Comparison of ENCODE assay signal across 22 cellular contexts in the genomic region with DNA sequence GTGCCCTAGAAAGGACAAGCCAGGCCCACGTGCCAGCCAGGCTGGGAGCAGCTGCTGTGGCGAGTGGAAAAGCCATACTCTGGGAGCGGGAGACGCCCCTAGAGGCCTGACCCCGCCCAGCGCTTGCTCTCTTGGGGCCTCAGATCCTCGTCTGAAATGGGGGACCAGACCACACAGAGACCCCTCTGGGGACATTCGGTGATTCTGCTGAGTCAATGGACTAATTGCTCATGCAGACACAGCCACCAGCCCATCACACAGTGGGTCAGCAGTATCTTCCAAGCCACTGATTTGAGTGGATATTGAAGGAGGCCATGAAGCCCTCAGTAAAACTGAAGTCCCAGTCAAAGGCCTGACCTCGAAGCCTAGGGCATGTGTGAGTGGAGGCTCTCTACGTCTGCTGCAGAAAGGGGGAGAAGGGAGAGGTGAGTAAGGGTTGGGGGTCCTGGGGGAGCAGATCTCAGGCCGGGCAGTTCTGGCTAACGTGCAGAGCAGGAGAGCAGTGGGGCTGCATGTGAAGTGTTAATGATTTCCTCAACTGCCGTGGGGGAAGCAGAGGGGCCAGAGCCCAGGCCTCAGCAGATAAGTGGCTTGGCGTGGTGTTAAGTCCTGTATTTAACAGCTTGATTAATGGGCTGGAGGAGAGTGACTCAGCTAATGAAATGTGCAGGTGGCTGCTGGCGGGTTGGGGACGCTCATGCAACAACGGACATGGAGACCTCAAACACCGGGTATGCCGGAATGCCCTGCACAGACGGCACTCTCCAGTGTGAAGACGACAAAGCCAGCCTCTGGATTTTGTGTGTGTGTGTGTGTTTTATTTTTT.
A peak's percentile ranks its signal among the peaks of the same experiment; 100 is the strongest.
DNase-seq lines count a peak whose midpoint lies in the region; ATAC-seq, FAIRE-seq and TF ChIP-seq lines count a peak whose summit lies in the region.
"Had no signal": no experiment of that assay in that cellular context is flagged by ENCODE, and none has a peak within 500 bp of the region (broad histone marks: within the 10 kb centered on the region; RNA-seq: fewer than 3 reads in every experiment).

No MANE protein-coding gene starts in this region.

- H3K27me3 Mint-ChIP-seq in astrocyte (ENCODE audit: low read depth, unreplicated experiment) (peaks cover 31% of the 10 kb centered on the region), progenitor cell of endocrine pancreas (peaks cover 20% of the 10 kb centered on the region)

- TF ChIP-seq CTCF in astrocyte (IDR thresholded peaks at IDR 0.05; ENCODE audit: insufficient read depth, low read depth, low read length), result no peak
- no peak for TF ChIP-seq CTCF in progenitor cell of endocrine pancreas (IDR thresholded peaks at IDR 0.05; ENCODE audit: unreplicated experiment)

- no peak for FAIRE-seq in astrocyte (lab: Jason Lieb, UNC)
- FAIRE-seq: A549, H1, HepG2 had no signal

- H3K4me2 ChIP-seq in astrocyte (ENCODE audit: low read length), result no peak overlapping the region
- H3K4me2 ChIP-seq: A549; BLaER1 treated with 17β-estradiol and CSF1 and Interleukin-3, amounts not matched to agents 10 nM and 100 nM; KMS-11; PC-9; SK-N-SH had no signal

- H3K27ac Mint-ChIP-seq in astrocyte (ENCODE audit: unreplicated experiment) (no peak overlapping the region), progenitor cell of endocrine pancreas (peak overlapping the region; percentile 79)
- H3K27ac Mint-ChIP-seq: CD8-positive, alpha-beta memory T cell had no signal

- H3K27ac ChIP-seq in astrocyte (ENCODE audit: low read depth, low read length) (no peak overlapping the region), aorta (ENCODE audit: low read depth in 1 of 2, low read length in 2 of 2) (no peak overlapping the region)
- H3K27ac ChIP-seq: A549; BLaER1 treated with 17β-estradiol and CSF1 and Interleukin-3, amounts not matched to agents 10 nM and 100 nM; KMS-11; PC-9 had no signal

- no peak overlapping the region for H3K4me3 ChIP-seq in astrocyte (ENCODE audit: insufficient read depth, low read depth, low read length)
- no peak overlapping the region for H3K4me3 ChIP-seq in aorta (ENCODE audit: low read length in 2 of 2)
- H3K4me3 ChIP-seq: A549; BLaER1 treated with 17β-estradiol and CSF1 and Interleukin-3, amounts not matched to agents 10 nM and 100 nM; MG63; PC-9 had no signal

- H3K9me3 ChIP-seq in astrocyte (ENCODE audit: insufficient read depth, low read depth, low read length) (peaks cover 2% of the 10 kb centered on the region), aorta (ENCODE audit: control insufficient read depth, low read length) (no peaks in the 10 kb centered on the region)
- H3K9me3 ChIP-seq: MG63, SK-N-SH had no signal

- no peaks in the 10 kb centered on the region for H3K36me3 Mint-ChIP-seq in astrocyte (ENCODE audit: low read depth, unreplicated experiment)
- H3K36me3 Mint-ChIP-seq in progenitor cell of endocrine pancreas (ENCODE audit: insufficient read depth), result no peaks in the 10 kb centered on the region
- H3K36me3 Mint-ChIP-seq: CD8-positive, alpha-beta memory T cell had no signal

- no peaks in the 10 kb centered on the region for H3K79me2 ChIP-seq in astrocyte (ENCODE audit: insufficient read depth, low read length)

- peak; percentile 18 for DNase-seq in NCI-H748 (lab: John Stamatoyannopoulos, UW; ENCODE audit: unreplicated experiment)
- DNase-seq in NCI-H748 treated with DMSO at 0.1 percent for 48 hours (lab: John Stamatoyannopoulos, UW), result no peak
- DNase-seq in NCI-H69 (lab: John Stamatoyannopoulos, UW), result peak; percentile 6
- peak; percentile 58 for DNase-seq in astrocyte (ENCODE audit: low read depth)
- no peak for DNase-seq in progenitor cell of endocrine pancreas (ENCODE audit: low spot score, unreplicated experiment)
- no peak for DNase-seq in left ventricle myocardium superior
- DNase-seq in foreskin melanocyte, result no peak
- no peak for DNase-seq in aorta
- DNase-seq: CD8-positive, alpha-beta memory T cell; DMS 273 treated with DMSO at 0.1 percent for 48 hours; MG63; NCI-H1092 treated with DMSO at 0.1 percent for 48 hours; NCI-H1930; NCI-H2171 treated with DMSO at 0.1 percent for 48 hours; PC-9; SK-N-SH; T-helper 1 cell had no signal

- intact Hi-C loops in left ventricle myocardium superior (cut with micrococcal nuclease) (no loop called here), aorta (cut with DNase I) (no loop called here)

- H3K36me3 ChIP-seq in astrocyte (ENCODE audit: insufficient read depth, low read length), result no peaks in the 10 kb centered on the region
- H3K36me3 ChIP-seq in aorta (ENCODE audit: control insufficient read depth in 1 of 2, insufficient read depth in 2 of 2, low read length in 1 of 2), result no peaks in the 10 kb centered on the region
- H3K36me3 ChIP-seq: MG63 had no signal

- H3K27me3 ChIP-seq in astrocyte (ENCODE audit: insufficient read depth, low read length) (peaks cover 4% of the 10 kb centered on the region), aorta (ENCODE audit: control insufficient read depth in 1 of 2, insufficient read depth in 2 of 2, low read length in 1 of 2) (no peaks in the 10 kb centered on the region)
- H3K27me3 ChIP-seq: BLaER1 treated with 17β-estradiol and CSF1 and Interleukin-3, amounts not matched to agents 10 nM and 100 nM; MG63 had no signal

- H3K4me1 Mint-ChIP-seq in astrocyte (ENCODE audit: low read depth, unreplicated experiment) (no peaks in the 10 kb centered on the region), progenitor cell of endocrine pancreas (ENCODE audit: low read depth) (peaks cover 17% of the 10 kb centered on the region)
- H3K4me1 Mint-ChIP-seq: CD8-positive, alpha-beta memory T cell had no signal

- H3K4me1 ChIP-seq in astrocyte (ENCODE audit: insufficient read depth, low read length) (no peaks in the 10 kb centered on the region), aorta (ENCODE audit: control insufficient read depth in 1 of 2, insufficient read depth in 2 of 2, low read length in 2 of 2) (no peaks in the 10 kb centered on the region)
- H3K4me1 ChIP-seq: A549; BLaER1 treated with 17β-estradiol and CSF1 and Interleukin-3, amounts not matched to agents 10 nM and 100 nM had no signal

- H3K9me3 Mint-ChIP-seq in astrocyte (ENCODE audit: unreplicated experiment) (no peaks in the 10 kb centered on the region), progenitor cell of endocrine pancreas (ENCODE audit: low read depth) (peaks cover 5% of the 10 kb centered on the region)

- no peak overlapping the region for H2AFZ ChIP-seq in astrocyte (ENCODE audit: low read depth, low read length)
- H2AFZ ChIP-seq: PC-9 had no signal

- 54 to 55% methylated on average over 21 of the region's 21 CpGs for WGBS in aorta, 2 donors

- H4K20me1 ChIP-seq in astrocyte (ENCODE audit: insufficient read depth, low read length), result no peaks in the 10 kb centered on the region
- H4K20me1 ChIP-seq: BLaER1 treated with 17β-estradiol and CSF1 and Interleukin-3, amounts not matched to agents 10 nM and 100 nM had no signal

- H3K9ac ChIP-seq in astrocyte (ENCODE audit: low read length), result no peak overlapping the region
- H3K9ac ChIP-seq: BLaER1 treated with 17β-estradiol and CSF1 and Interleukin-3, amounts not matched to agents 10 nM and 100 nM; KMS-11; SK-N-SH had no signal

- H3K4me3 Mint-ChIP-seq in astrocyte (ENCODE audit: unreplicated experiment), result no peak overlapping the region
- no peak overlapping the region for H3K4me3 Mint-ChIP-seq in progenitor cell of endocrine pancreas (ENCODE audit: low read depth)
- H3K4me3 Mint-ChIP-seq: CD8-positive, alpha-beta memory T cell had no signal

- ATAC-seq in left ventricle myocardium superior (no peak), aorta (ENCODE audit: low FRiP score) (no peak)
- ATAC-seq: A549, HepG2 had no signal

Comparison
In these comparisons a context has a peak if more than half of its experiments do, and no peak if none do; other contexts are left out.
1. DNase-seq: peak in NCI-H748 (single experiment), NCI-H69 (single experiment) and astrocyte (single experiment); none in NCI-H748 treated with DMSO at 0.1 percent for 48 hours (single experiment), progenitor cell of endocrine pancreas (single experiment), left ventricle myocardium superior (single experiment), foreskin melanocyte (single experiment) and aorta (0 of 2).